ENCODE assay signal across 8 cellular contexts in genomic region chr12:49644620-49644994, GRCh38. TPM values are rescaled to one million over a fixed set of nuclear protein-coding genes. Genes with fewer than 3 reads are reported as not detected.
DNase-seq lines count a peak whose midpoint lies in the region; ATAC-seq, FAIRE-seq and TF ChIP-seq lines count a peak whose summit lies in the region.

No MANE protein-coding gene starts in this region.

- POLR2A ChIA-PET in WTC11 (lab: Charles Lee), result no interaction called here

- no peaks in the 10 kb centered on the region for H3K9me3 Mint-ChIP-seq in WTC11

- DNase-seq in GM13977 (ENCODE audit: low spot score) (peak; percentile 88), NCI-H2081 treated with DMSO at 0.1 percent for 48 hours (lab: John Stamatoyannopoulos, UW) (peak; percentile 37), WTC11 (ENCODE audit: low spot score) (peak; percentile 80), T47D (ENCODE audit: low read depth in 1 of 2, low spot score in 1 of 2) (peak; percentile 82 to 88), iris pigment epithelial cell (ENCODE audit: low read depth) (peak; percentile 63)
- peak; percentile 64 to 70 for DNase-seq in stimulated activated CD4-positive, alpha-beta T cell treated with anti-CD3 and anti-CD28 coated beads, Interleukin-1b, Interleukin-23, amount 100 ng/mL, for 1 hour (ENCODE audit: low read depth in 2 of 2)

- in situ Hi-C loops in GM13977 (cut with MboI; ENCODE audit: low pct_unique_long_range_greater_than_20kb, low sequenced_read_pairs, unreplicated experiment), result no loop called here
- in situ Hi-C loops in T47D (cut with HindIII; ENCODE audit: low pct_unique_long_range_greater_than_20kb, low sequenced_read_pairs), result no loop called here

- peaks cover 44% of the 10 kb centered on the region for H3K36me3 Mint-ChIP-seq in WTC11

- peak; percentile 94 for TF ChIP-seq CTCF in GM13977 (IDR thresholded peaks at IDR 0.05; ENCODE audit: extremely low read depth, insufficient read depth, missing control alignments)
- TF ChIP-seq CTCF in WTC11 (IDR thresholded peaks at IDR 0.05), result peak; percentile 85

- peaks cover 16% of the 10 kb centered on the region for H3K4me1 Mint-ChIP-seq in WTC11

- CTCF ChIA-PET in WTC11 (lab: Charles Lee), result interaction anchor here (0.6 to 2.8 kb wide), 8 partner anchors 18 to 107 kb away, joined by 3 to 19 read pairs (median 5); partner anchors contain the start of genes FMNL3 and TMBIM6

- no peaks in the 10 kb centered on the region for H3K27me3 Mint-ChIP-seq in WTC11 (ENCODE audit: low read depth)

- peak; percentile 44 for FAIRE-seq in A204.1 (lab: Jason Lieb, UNC)

- no peak overlapping the region for H3K4me3 Mint-ChIP-seq in WTC11

- ATAC-seq in WTC11, result peak; percentile 75
- no peak for ATAC-seq in GM21717 (IDR thresholded peaks at IDR 0.05; ENCODE audit: unreplicated experiment)

- peak overlapping the region; percentile 14; the same call in 1 of the 2 replicates for H3K27ac Mint-ChIP-seq in WTC11

TF ChIP-seq in WTC11, 78 proteins besides CTCF, POLR2A, EP300 and RAD21:
- no peak for TF ChIP-seq NR1H2 (CRISPR knock-in tag; IDR thresholded peaks at IDR 0.05)
- TF ChIP-seq, protein P1, sequence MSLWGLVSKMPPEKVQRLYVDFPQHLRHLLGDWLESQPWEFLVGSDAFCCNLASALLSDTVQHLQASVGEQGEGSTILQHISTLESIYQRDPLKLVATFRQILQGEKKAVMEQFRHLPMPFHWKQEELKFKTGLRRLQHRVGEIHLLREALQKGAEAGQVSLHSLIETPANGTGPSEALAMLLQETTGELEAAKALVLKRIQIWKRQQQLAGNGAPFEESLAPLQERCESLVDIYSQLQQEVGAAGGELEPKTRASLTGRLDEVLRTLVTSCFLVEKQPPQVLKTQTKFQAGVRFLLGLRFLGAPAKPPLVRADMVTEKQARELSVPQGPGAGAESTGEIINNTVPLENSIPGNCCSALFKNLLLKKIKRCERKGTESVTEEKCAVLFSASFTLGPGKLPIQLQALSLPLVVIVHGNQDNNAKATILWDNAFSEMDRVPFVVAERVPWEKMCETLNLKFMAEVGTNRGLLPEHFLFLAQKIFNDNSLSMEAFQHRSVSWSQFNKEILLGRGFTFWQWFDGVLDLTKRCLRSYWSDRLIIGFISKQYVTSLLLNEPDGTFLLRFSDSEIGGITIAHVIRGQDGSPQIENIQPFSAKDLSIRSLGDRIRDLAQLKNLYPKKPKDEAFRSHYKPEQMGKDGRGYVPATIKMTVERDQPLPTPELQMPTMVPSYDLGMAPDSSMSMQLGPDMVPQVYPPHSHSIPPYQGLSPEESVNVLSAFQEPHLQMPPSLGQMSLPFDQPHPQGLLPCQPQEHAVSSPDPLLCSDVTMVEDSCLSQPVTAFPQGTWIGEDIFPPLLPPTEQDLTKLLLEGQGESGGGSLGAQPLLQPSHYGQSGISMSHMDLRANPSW (CRISPR knock-in tag; conservative IDR thresholded peaks at IDR 0.05; ENCODE audit: low read depth), result no peak
- TF ChIP-seq CBFB (CRISPR knock-in tag; IDR thresholded peaks at IDR 0.05; ENCODE audit: low read depth), result no peak
- TF ChIP-seq HMGXB4 (CRISPR knock-in tag; IDR thresholded peaks at IDR 0.05), result 0 out of 2 replicates have a peak, but pooled peaks have one; percentile 33
- TF ChIP-seq IRF2 (CRISPR knock-in tag; IDR thresholded peaks at IDR 0.05; ENCODE audit: borderline replicate concordance, low read depth), result no peak

RNA-seq across cellular contexts. Expression of gene PRPF40B, which starts 21.2 kb away (rescaled TPM):
- total RNA-seq in WTC11 (2021), result 38.0 to 46.0 TPM (median 40.5 TPM) in 3 replicates

RNA-seq across cellular contexts. Expression of gene FAM186B, which starts 39.2 kb away (rescaled TPM):
- 0.16 to 0.39 TPM (median 0.21 TPM) in 3 replicates for total RNA-seq in WTC11 (2021)

Comparison
In these comparisons a context has a peak if more than half of its experiments do, and no peak if none do; other contexts are left out.
1. DNase-seq: peak in every context shown above with its lines; median percentile 88 in GM13977; 85 in T47D; 80 in WTC11; 67 in stimulated activated CD4-positive, alpha-beta T cell treated with anti-CD3 and anti-CD28 coated beads, Interleukin-1b, Interleukin-23, amount 100 ng/mL, for 1 hour; 63 in iris pigment epithelial cell; 37 in NCI-H2081 treated with DMSO at 0.1 percent for 48 hours.